Comparison of ENCODE assay signal across 8 cellular contexts in genomic region chr5:55993013-55993412, GRCh38. TPM values are rescaled to one million over a fixed set of nuclear protein-coding genes. Genes with fewer than 3 reads are reported as not detected.
DNase-seq lines count a peak whose midpoint lies in the region; ATAC-seq and TF ChIP-seq lines count a peak whose summit lies in the region.

No MANE protein-coding gene starts in this region.

- WGBS in H9 (ENCODE audit: extremely low coverage, insufficient read length, low lambda C conversion rate), result no CpG with 5 or more reads among the region's 5 CpGs

- H2BK15ac ChIP-seq in H9 (ENCODE audit: low read depth, low read length), result no peak overlapping the region

- H3K18ac ChIP-seq in H9 (ENCODE audit: insufficient read length, low read depth, low read length), result no peak overlapping the region

- H2BK5ac ChIP-seq in H9 (ENCODE audit: insufficient read length, low read length), result no peak overlapping the region

- no peaks in the 10 kb centered on the region for H3K79me2 ChIP-seq in H9 (ENCODE audit: insufficient read depth, low read length)

- no peak for TF ChIP-seq CTCF in H9 (conservative IDR thresholded peaks at IDR 0.05)

- H2AFZ ChIP-seq in H9 (ENCODE audit: low read length), result no peak overlapping the region

- no peak overlapping the region for H3K14ac ChIP-seq in H9 (ENCODE audit: insufficient read depth, low read length)

- peak overlapping the region; percentile 7 for H3K9ac ChIP-seq in H9 (ENCODE audit: extremely low read depth, insufficient read length, low read length)

- H3K9me3 Mint-ChIP-seq in H9, result no peaks in the 10 kb centered on the region
- H3K9me3 Mint-ChIP-seq in activated T-helper 17 cell treated with anti-CD3 and anti-CD28 coated beads, Interleukin-2, amount 50 U/mL, for 72 hours, result no peaks in the 10 kb centered on the region
- peaks cover 3% of the 10 kb centered on the region for H3K9me3 Mint-ChIP-seq in stimulated activated effector memory CD8-positive, alpha-beta T cell treated with anti-CD3 and anti-CD28 coated beads, Interleukin-12 subunit alpha, Interleukin-12 subunit beta, amount 100 ng/mL, for 72 hours

- H3K27me3 ChIP-seq in H9 (ENCODE audit: insufficient read depth, low read length), result no peaks in the 10 kb centered on the region

- H3K27ac Mint-ChIP-seq in H9, result no peak overlapping the region
- H3K27ac Mint-ChIP-seq in activated T-helper 17 cell treated with anti-CD3 and anti-CD28 coated beads, Interleukin-2, amount 50 U/mL, for 72 hours, result peak overlapping the region; percentile 98
- no peak overlapping the region for H3K27ac Mint-ChIP-seq in stimulated activated effector memory CD8-positive, alpha-beta T cell treated with anti-CD3 and anti-CD28 coated beads, Interleukin-12 subunit alpha, Interleukin-12 subunit beta, amount 100 ng/mL, for 72 hours

- H4K20me1 ChIP-seq in H9 (ENCODE audit: control insufficient read depth, insufficient read depth, insufficient read length), result no peaks in the 10 kb centered on the region

- no peak overlapping the region for H2BK20ac ChIP-seq in H9 (ENCODE audit: low read depth, low read length, poor library complexity, severe bottlenecking)

- H4K91ac ChIP-seq in H9 (ENCODE audit: insufficient read length, low read depth, low read length), result no peak overlapping the region

- no peak overlapping the region for H2BK120ac ChIP-seq in H9 (ENCODE audit: low read depth, low read length, poor library complexity, severe bottlenecking)

- no peaks in the 10 kb centered on the region for H3K23me2 ChIP-seq in H9 (ENCODE audit: insufficient read length, low read depth, low read length, poor library complexity, severe bottlenecking)

- no peak overlapping the region for H3K23ac ChIP-seq in H9 (ENCODE audit: insufficient read length, low read depth, low read length)

- H4K8ac ChIP-seq in H9 (replicated peaks; ENCODE audit: insufficient read length, low read depth, low read length), result no peak overlapping the region

- H3K9me3 ChIP-seq in H9 (ENCODE audit: control insufficient read depth, low read depth, low read length), result no peaks in the 10 kb centered on the region

- peak overlapping the region; percentile 32 for H3K4me2 ChIP-seq in H9 (ENCODE audit: insufficient read depth, insufficient read length, low read length)

- H3K56ac ChIP-seq in H9 (ENCODE audit: insufficient read length, low read depth, low read length), result no peak overlapping the region

- no peak overlapping the region for H2AK5ac ChIP-seq in H9 (ENCODE audit: insufficient read length, low read length)

- peak overlapping the region; percentile 49 to 87; a peak in 4 of 5 replicates for H3K4me3 Mint-ChIP-seq in H9
- H3K4me3 Mint-ChIP-seq in activated T-helper 17 cell treated with anti-CD3 and anti-CD28 coated beads, Interleukin-2, amount 50 U/mL, for 72 hours, result peak overlapping the region; percentile 96
- peak overlapping the region; percentile 86 for H3K4me3 Mint-ChIP-seq in stimulated activated effector memory CD8-positive, alpha-beta T cell treated with anti-CD3 and anti-CD28 coated beads, Interleukin-12 subunit alpha, Interleukin-12 subunit beta, amount 100 ng/mL, for 72 hours

- H4K5ac ChIP-seq in H9 (ENCODE audit: insufficient read length, low read depth, low read length), result no peak overlapping the region

- peak; percentile 7 for ATAC-seq in activated T-helper 17 cell treated with anti-CD3 and anti-CD28 coated beads, Interleukin-2, amount 50 U/mL, for 72 hours (replicated peaks)
- no peak for ATAC-seq in stimulated activated effector memory CD8-positive, alpha-beta T cell treated with anti-CD3 and anti-CD28 coated beads, Interleukin-12 subunit alpha, Interleukin-12 subunit beta, amount 100 ng/mL, for 72 hours
- no peak for ATAC-seq in HG03521 (IDR thresholded peaks at IDR 0.05; ENCODE audit: unreplicated experiment)
- no peak for ATAC-seq in esophagus mucosa

- H3K27ac ChIP-seq in H9 (ENCODE audit: insufficient read length, low read depth, low read length), result no peak overlapping the region

- intact Hi-C loops in posterior vena cava (cut with DNase I), result loop anchor here in 1 of 2 donors (2.0 to 5.0 kb wide), 2 partner anchors 74 to 421 kb away; no protein-coding TSS in a partner anchor

- no peaks in the 10 kb centered on the region for H3K27me3 Mint-ChIP-seq in H9 (ENCODE audit: low read depth)
- no peaks in the 10 kb centered on the region for H3K27me3 Mint-ChIP-seq in activated T-helper 17 cell treated with anti-CD3 and anti-CD28 coated beads, Interleukin-2, amount 50 U/mL, for 72 hours

- no peak overlapping the region for H3K4ac ChIP-seq in H9 (ENCODE audit: low read depth, low read length)

- DNase-seq in H9 (no peak), hippocampal formation (lab: John Stamatoyannopoulos, UW) (peak; percentile 15 to 63), COLO668 (lab: John Stamatoyannopoulos, UW; ENCODE audit: unreplicated experiment) (no peak), posterior vena cava (ENCODE audit: low spot score) (no peak)
- DNase-seq in stimulated activated effector memory CD8-positive, alpha-beta T cell treated with anti-CD3 and anti-CD28 coated beads, Interleukin-12 subunit alpha, Interleukin-12 subunit beta, amount 100 ng/mL, for 72 hours (ENCODE audit: low spot score in 2 of 2), result no peak

- no peaks in the 10 kb centered on the region; the same call in 1 of the 2 replicates for H3K4me1 ChIP-seq in H9 (ENCODE audit: insufficient read depth, low read length)

- no peak overlapping the region for H2BK12ac ChIP-seq in H9 (ENCODE audit: insufficient read length, low read depth, low read length)

- peaks cover 27 to 28% of the 10 kb centered on the region in 2 experiments for H3K4me1 Mint-ChIP-seq in H9
- H3K4me1 Mint-ChIP-seq in activated T-helper 17 cell treated with anti-CD3 and anti-CD28 coated beads, Interleukin-2, amount 50 U/mL, for 72 hours, result peaks cover 43% of the 10 kb centered on the region
- peaks cover 48% of the 10 kb centered on the region for H3K4me1 Mint-ChIP-seq in stimulated activated effector memory CD8-positive, alpha-beta T cell treated with anti-CD3 and anti-CD28 coated beads, Interleukin-12 subunit alpha, Interleukin-12 subunit beta, amount 100 ng/mL, for 72 hours

- H3T11ph ChIP-seq in H9 (ENCODE audit: low read length), result no peak overlapping the region

- H3K79me1 ChIP-seq in H9 (ENCODE audit: insufficient read depth, low read depth, low read length, poor library complexity, severe bottlenecking), result no peaks in the 10 kb centered on the region

- H3K36me3 Mint-ChIP-seq in H9 (ENCODE audit: insufficient read depth in 1 of 3, low read depth in 3 of 3), result peaks cover 0 to 3% (median 0%) of the 10 kb centered on the region in 3 experiments; a peak in 1 of 7 replicates
- peaks cover 62% of the 10 kb centered on the region for H3K36me3 Mint-ChIP-seq in activated T-helper 17 cell treated with anti-CD3 and anti-CD28 coated beads, Interleukin-2, amount 50 U/mL, for 72 hours (ENCODE audit: low read depth)
- peaks cover 22% of the 10 kb centered on the region for H3K36me3 Mint-ChIP-seq in stimulated activated effector memory CD8-positive, alpha-beta T cell treated with anti-CD3 and anti-CD28 coated beads, Interleukin-12 subunit alpha, Interleukin-12 subunit beta, amount 100 ng/mL, for 72 hours

RNA-seq across cellular contexts. Expression of gene IL6ST, which starts 1.8 kb away (rescaled TPM):
- total RNA-seq in H9 (2021), result 10.3 and 11.1 TPM in 2 replicates
- 10 to 100 TPM; 28.1 to 66.8 TPM for total RNA-seq in activated T-helper 17 cell treated with anti-CD3 and anti-CD28 coated beads, Interleukin-2, amount 50 U/mL, for 72 hours
- 55.2 TPM for total RNA-seq in esophagus mucosa
- 100 to 1,000 TPM; 359 to 375 TPM for total RNA-seq in posterior vena cava

Comparison
In these comparisons a context has a peak if more than half of its experiments do, and no peak if none do; other contexts are left out.
1. DNase-seq: peak in hippocampal formation (2 of 2); none in H9 (single experiment), stimulated activated effector memory CD8-positive, alpha-beta T cell treated with anti-CD3 and anti-CD28 coated beads, Interleukin-12 subunit alpha, Interleukin-12 subunit beta, amount 100 ng/mL, for 72 hours (0 of 2), COLO668 (single experiment) and posterior vena cava (single experiment).
2. Peak in every context shown above with its lines, with median percentiles within 50 percentile points of each other: H3K4me3 Mint-ChIP-seq.